In the genomic region with DNA sequence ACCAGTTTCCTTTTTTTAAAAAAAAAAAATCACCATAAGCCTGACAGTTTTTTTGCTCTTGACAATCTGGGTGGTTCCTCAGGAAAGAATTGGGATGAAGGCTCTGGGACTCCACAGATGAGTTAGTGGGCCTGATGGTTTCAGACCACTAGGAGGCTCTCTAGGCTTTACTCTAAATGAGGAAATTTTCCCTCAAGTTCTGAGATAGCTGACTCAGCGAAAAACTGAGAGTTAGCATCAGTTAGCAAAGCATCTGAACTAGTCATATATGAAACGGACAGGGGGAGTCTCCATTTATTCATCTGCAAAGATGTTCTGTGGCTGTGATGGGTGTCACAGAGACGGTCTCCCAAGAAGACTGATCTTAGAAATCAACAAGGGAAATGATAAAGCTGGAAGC, we compare ENCODE assay signal across 1 cellular context.
TF ChIP-seq lines count a peak whose summit lies in the region.

No MANE protein-coding gene starts in this region.

TF ChIP-seq in H1, 55 proteins besides CTCF, POLR2A, EP300 and RAD21 (continued from another document):
- TF ChIP-seq, protein P1, sequence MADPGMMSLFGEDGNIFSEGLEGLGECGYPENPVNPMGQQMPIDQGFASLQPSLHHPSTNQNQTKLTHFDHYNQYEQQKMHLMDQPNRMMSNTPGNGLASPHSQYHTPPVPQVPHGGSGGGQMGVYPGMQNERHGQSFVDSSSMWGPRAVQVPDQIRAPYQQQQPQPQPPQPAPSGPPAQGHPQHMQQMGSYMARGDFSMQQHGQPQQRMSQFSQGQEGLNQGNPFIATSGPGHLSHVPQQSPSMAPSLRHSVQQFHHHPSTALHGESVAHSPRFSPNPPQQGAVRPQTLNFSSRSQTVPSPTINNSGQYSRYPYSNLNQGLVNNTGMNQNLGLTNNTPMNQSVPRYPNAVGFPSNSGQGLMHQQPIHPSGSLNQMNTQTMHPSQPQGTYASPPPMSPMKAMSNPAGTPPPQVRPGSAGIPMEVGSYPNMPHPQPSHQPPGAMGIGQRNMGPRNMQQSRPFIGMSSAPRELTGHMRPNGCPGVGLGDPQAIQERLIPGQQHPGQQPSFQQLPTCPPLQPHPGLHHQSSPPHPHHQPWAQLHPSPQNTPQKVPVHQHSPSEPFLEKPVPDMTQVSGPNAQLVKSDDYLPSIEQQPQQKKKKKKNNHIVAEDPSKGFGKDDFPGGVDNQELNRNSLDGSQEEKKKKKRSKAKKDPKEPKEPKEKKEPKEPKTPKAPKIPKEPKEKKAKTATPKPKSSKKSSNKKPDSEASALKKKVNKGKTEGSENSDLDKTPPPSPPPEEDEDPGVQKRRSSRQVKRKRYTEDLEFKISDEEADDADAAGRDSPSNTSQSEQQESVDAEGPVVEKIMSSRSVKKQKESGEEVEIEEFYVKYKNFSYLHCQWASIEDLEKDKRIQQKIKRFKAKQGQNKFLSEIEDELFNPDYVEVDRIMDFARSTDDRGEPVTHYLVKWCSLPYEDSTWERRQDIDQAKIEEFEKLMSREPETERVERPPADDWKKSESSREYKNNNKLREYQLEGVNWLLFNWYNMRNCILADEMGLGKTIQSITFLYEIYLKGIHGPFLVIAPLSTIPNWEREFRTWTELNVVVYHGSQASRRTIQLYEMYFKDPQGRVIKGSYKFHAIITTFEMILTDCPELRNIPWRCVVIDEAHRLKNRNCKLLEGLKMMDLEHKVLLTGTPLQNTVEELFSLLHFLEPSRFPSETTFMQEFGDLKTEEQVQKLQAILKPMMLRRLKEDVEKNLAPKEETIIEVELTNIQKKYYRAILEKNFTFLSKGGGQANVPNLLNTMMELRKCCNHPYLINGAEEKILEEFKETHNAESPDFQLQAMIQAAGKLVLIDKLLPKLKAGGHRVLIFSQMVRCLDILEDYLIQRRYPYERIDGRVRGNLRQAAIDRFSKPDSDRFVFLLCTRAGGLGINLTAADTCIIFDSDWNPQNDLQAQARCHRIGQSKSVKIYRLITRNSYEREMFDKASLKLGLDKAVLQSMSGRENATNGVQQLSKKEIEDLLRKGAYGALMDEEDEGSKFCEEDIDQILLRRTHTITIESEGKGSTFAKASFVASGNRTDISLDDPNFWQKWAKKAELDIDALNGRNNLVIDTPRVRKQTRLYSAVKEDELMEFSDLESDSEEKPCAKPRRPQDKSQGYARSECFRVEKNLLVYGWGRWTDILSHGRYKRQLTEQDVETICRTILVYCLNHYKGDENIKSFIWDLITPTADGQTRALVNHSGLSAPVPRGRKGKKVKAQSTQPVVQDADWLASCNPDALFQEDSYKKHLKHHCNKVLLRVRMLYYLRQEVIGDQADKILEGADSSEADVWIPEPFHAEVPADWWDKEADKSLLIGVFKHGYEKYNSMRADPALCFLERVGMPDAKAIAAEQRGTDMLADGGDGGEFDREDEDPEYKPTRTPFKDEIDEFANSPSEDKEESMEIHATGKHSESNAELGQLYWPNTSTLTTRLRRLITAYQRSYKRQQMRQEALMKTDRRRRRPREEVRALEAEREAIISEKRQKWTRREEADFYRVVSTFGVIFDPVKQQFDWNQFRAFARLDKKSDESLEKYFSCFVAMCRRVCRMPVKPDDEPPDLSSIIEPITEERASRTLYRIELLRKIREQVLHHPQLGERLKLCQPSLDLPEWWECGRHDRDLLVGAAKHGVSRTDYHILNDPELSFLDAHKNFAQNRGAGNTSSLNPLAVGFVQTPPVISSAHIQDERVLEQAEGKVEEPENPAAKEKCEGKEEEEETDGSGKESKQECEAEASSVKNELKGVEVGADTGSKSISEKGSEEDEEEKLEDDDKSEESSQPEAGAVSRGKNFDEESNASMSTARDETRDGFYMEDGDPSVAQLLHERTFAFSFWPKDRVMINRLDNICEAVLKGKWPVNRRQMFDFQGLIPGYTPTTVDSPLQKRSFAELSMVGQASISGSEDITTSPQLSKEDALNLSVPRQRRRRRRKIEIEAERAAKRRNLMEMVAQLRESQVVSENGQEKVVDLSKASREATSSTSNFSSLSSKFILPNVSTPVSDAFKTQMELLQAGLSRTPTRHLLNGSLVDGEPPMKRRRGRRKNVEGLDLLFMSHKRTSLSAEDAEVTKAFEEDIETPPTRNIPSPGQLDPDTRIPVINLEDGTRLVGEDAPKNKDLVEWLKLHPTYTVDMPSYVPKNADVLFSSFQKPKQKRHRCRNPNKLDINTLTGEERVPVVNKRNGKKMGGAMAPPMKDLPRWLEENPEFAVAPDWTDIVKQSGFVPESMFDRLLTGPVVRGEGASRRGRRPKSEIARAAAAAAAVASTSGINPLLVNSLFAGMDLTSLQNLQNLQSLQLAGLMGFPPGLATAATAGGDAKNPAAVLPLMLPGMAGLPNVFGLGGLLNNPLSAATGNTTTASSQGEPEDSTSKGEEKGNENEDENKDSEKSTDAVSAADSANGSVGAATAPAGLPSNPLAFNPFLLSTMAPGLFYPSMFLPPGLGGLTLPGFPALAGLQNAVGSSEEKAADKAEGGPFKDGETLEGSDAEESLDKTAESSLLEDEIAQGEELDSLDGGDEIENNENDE (IDR thresholded peaks at IDR 0.05; ENCODE audit: insufficient replicate concordance, low read length), result no peak
- no peak for TF ChIP-seq CHD2 (IDR thresholded peaks at IDR 0.05; ENCODE audit: low read length)
- no peak for TF ChIP-seq PHF8 (conservative IDR thresholded peaks at IDR 0.05; ENCODE audit: low read depth, low read length)
- peak; percentile 33; the same call in 1 of the 2 replicates for TF ChIP-seq JUND (IDR thresholded peaks at IDR 0.05; ENCODE audit: low read length)
TF ChIP-seq in H1: peak in this region for 4.
